In genomic region chr6:40897390-40898003, GRCh38 we compare ENCODE assay signal across 1 cellular context.
TF ChIP-seq lines count a peak whose summit lies in the region.

No MANE protein-coding gene starts in this region.

TF ChIP-seq in HepG2, 621 proteins besides CTCF, POLR2A, EP300 and RAD21 (continued from another document and continues in another):
- TF ChIP-seq ATF3 (CRISPR knock-in tag; IDR thresholded peaks at IDR 0.05): no peak
- TF ChIP-seq, protein P1, sequence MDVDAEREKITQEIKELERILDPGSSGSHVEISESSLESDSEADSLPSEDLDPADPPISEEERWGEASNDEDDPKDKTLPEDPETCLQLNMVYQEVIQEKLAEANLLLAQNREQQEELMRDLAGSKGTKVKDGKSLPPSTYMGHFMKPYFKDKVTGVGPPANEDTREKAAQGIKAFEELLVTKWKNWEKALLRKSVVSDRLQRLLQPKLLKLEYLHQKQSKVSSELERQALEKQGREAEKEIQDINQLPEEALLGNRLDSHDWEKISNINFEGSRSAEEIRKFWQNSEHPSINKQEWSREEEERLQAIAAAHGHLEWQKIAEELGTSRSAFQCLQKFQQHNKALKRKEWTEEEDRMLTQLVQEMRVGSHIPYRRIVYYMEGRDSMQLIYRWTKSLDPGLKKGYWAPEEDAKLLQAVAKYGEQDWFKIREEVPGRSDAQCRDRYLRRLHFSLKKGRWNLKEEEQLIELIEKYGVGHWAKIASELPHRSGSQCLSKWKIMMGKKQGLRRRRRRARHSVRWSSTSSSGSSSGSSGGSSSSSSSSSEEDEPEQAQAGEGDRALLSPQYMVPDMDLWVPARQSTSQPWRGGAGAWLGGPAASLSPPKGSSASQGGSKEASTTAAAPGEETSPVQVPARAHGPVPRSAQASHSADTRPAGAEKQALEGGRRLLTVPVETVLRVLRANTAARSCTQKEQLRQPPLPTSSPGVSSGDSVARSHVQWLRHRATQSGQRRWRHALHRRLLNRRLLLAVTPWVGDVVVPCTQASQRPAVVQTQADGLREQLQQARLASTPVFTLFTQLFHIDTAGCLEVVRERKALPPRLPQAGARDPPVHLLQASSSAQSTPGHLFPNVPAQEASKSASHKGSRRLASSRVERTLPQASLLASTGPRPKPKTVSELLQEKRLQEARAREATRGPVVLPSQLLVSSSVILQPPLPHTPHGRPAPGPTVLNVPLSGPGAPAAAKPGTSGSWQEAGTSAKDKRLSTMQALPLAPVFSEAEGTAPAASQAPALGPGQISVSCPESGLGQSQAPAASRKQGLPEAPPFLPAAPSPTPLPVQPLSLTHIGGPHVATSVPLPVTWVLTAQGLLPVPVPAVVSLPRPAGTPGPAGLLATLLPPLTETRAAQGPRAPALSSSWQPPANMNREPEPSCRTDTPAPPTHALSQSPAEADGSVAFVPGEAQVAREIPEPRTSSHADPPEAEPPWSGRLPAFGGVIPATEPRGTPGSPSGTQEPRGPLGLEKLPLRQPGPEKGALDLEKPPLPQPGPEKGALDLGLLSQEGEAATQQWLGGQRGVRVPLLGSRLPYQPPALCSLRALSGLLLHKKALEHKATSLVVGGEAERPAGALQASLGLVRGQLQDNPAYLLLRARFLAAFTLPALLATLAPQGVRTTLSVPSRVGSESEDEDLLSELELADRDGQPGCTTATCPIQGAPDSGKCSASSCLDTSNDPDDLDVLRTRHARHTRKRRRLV (CRISPR knock-in tag; IDR thresholded peaks at IDR 0.05): no peak
- TF ChIP-seq ZNF597 (CRISPR knock-in tag; IDR thresholded peaks at IDR 0.05): no peak
- no peak for TF ChIP-seq ZFP90 (CRISPR knock-in tag; IDR thresholded peaks at IDR 0.05; ENCODE audit: borderline replicate concordance)
- TF ChIP-seq RORA (CRISPR knock-in tag; IDR thresholded peaks at IDR 0.05): no peak
- TF ChIP-seq AGO1 (IDR thresholded peaks at IDR 0.05; ENCODE audit: low read depth, low read length, poor library complexity, severe bottlenecking): no peak
- TF ChIP-seq REPIN1 (CRISPR knock-in tag; IDR thresholded peaks at IDR 0.05; ENCODE audit: borderline replicate concordance, low read depth): no peak; the same call in 1 of the 2 replicates
- peak; percentile 53; the same call in 1 of the 2 replicates for TF ChIP-seq ZNF687 (CRISPR knock-in tag; IDR thresholded peaks at IDR 0.05)
- TF ChIP-seq MXD3 (CRISPR knock-in tag; IDR thresholded peaks at IDR 0.05): no peak
- no peak for TF ChIP-seq NFYB (CRISPR knock-in tag; IDR thresholded peaks at IDR 0.05)
- TF ChIP-seq ZNF749 (CRISPR knock-in tag; IDR thresholded peaks at IDR 0.05; ENCODE audit: borderline replicate concordance): no peak
- TF ChIP-seq FOXP1 (IDR thresholded peaks at IDR 0.05): no peak
- peak; percentile 71 for TF ChIP-seq FOXP1 (CRISPR knock-in tag; IDR thresholded peaks at IDR 0.05)
- TF ChIP-seq EED (CRISPR knock-in tag; IDR thresholded peaks at IDR 0.05): no peak
- TF ChIP-seq KDM6A (CRISPR knock-in tag; IDR thresholded peaks at IDR 0.05; ENCODE audit: low read depth): no peak
- TF ChIP-seq ZFP37 (CRISPR knock-in tag; IDR thresholded peaks at IDR 0.05; ENCODE audit: borderline replicate concordance): no peak
- peak; percentile 83 for TF ChIP-seq FOXO1 (CRISPR knock-in tag; IDR thresholded peaks at IDR 0.05)
- no peak for TF ChIP-seq NBN (conservative IDR thresholded peaks at IDR 0.05)
- peak; percentile 54; the same call in 1 of the 2 replicates for TF ChIP-seq ZNF331 (CRISPR knock-in tag; IDR thresholded peaks at IDR 0.05)
- TF ChIP-seq, protein P2, sequence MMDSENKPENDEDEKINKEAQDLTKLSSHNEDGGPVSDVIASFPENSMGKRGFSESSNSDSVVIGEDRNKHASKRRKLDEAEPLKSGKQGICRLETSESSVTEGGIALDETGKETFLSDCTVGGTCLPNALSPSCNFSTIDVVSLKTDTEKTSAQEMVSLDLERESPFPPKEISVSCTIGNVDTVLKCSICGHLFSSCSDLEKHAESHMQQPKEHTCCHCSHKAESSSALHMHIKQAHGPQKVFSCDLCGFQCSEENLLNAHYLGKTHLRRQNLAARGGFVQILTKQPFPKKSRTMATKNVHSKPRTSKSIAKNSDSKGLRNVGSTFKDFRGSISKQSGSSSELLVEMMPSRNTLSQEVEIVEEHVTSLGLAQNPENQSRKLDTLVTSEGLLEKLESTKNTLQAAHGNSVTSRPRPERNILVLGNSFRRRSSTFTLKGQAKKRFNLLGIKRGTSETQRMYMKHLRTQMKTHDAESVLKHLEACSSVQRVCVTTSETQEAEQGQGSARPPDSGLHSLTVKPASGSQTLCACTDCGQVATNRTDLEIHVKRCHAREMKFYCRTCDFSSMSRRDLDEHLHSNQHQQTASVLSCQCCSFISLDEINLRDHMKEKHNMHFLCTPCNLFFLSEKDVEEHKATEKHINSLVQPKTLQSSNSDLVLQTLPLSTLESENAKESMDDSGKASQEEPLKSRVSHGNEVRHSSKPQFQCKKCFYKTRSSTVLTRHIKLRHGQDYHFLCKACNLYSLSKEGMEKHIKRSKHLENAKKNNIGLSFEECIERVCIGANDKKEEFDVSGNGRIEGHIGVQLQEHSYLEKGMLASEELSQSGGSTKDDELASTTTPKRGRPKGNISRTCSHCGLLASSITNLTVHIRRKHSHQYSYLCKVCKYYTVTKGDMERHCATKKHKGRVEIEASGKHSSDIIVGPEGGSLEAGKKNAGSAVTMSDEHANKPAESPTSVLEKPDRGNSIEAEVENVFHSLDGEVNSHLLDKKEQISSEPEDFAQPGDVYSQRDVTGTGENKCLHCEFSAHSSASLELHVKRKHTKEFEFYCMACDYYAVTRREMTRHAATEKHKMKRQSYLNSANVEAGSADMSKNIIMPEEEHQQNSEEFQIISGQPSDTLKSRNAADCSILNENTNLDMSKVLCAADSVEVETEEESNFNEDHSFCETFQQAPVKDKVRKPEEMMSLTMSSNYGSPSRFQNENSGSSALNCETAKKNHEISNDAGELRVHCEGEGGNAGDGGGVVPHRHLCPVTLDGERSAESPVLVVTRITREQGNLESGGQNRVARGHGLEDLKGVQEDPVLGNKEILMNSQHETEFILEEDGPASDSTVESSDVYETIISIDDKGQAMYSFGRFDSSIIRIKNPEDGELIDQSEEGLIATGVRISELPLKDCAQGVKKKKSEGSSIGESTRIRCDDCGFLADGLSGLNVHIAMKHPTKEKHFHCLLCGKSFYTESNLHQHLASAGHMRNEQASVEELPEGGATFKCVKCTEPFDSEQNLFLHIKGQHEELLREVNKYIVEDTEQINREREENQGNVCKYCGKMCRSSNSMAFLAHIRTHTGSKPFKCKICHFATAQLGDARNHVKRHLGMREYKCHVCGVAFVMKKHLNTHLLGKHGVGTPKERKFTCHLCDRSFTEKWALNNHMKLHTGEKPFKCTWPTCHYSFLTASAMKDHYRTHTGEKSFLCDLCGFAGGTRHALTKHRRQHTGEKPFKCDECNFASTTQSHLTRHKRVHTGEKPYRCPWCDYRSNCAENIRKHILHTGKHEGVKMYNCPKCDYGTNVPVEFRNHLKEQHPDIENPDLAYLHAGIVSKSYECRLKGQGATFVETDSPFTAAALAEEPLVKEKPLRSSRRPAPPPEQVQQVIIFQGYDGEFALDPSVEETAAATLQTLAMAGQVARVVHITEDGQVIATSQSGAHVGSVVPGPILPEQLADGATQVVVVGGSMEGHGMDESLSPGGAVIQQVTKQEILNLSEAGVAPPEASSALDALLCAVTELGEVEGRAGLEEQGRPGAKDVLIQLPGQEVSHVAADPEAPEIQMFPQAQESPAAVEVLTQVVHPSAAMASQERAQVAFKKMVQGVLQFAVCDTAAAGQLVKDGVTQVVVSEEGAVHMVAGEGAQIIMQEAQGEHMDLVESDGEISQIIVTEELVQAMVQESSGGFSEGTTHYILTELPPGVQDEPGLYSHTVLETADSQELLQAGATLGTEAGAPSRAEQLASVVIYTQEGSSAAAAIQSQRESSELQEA (CRISPR knock-in tag; IDR thresholded peaks at IDR 0.05; ENCODE audit: not compliant biosample characterization): no peak
- TF ChIP-seq ZNF552 (CRISPR knock-in tag; IDR thresholded peaks at IDR 0.05; ENCODE audit: borderline replicate concordance): no peak
- TF ChIP-seq ZNF160 (CRISPR knock-in tag; IDR thresholded peaks at IDR 0.05): no peak
- TF ChIP-seq, protein P3, sequence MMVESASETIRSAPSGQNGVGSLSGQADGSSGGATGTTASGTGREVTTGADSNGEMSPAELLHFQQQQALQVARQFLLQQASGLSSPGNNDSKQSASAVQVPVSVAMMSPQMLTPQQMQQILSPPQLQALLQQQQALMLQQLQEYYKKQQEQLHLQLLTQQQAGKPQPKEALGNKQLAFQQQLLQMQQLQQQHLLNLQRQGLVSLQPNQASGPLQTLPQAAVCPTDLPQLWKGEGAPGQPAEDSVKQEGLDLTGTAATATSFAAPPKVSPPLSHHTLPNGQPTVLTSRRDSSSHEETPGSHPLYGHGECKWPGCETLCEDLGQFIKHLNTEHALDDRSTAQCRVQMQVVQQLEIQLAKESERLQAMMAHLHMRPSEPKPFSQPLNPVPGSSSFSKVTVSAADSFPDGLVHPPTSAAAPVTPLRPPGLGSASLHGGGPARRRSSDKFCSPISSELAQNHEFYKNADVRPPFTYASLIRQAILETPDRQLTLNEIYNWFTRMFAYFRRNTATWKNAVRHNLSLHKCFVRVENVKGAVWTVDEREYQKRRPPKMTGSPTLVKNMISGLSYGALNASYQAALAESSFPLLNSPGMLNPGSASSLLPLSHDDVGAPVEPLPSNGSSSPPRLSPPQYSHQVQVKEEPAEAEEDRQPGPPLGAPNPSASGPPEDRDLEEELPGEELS (CRISPR knock-in tag; IDR thresholded peaks at IDR 0.05): peak; percentile 82
- peak; percentile 89 for TF ChIP-seq FOXA3 (CRISPR knock-in tag; IDR thresholded peaks at IDR 0.05)
- peak; percentile 58; the same call in 1 of the 2 replicates for TF ChIP-seq MYC (CRISPR knock-in tag; IDR thresholded peaks at IDR 0.05; ENCODE audit: borderline replicate concordance)
- no peak for TF ChIP-seq HNRNPUL1 (IDR thresholded peaks at IDR 0.05; ENCODE audit: low read depth, low read length)
- no peak for TF ChIP-seq ZBTB42 (CRISPR knock-in tag; IDR thresholded peaks at IDR 0.05)
- TF ChIP-seq ZNF883 (CRISPR knock-in tag; IDR thresholded peaks at IDR 0.05; ENCODE audit: not compliant biosample characterization): no peak
- no peak for TF ChIP-seq ATRX (CRISPR knock-in tag; IDR thresholded peaks at IDR 0.05; ENCODE audit: borderline replicate concordance)
- no peak for TF ChIP-seq HDAC1 (CRISPR knock-in tag; IDR thresholded peaks at IDR 0.05)
- TF ChIP-seq SOX13 (IDR thresholded peaks at IDR 0.05): no peak
- TF ChIP-seq SOX13 (CRISPR knock-in tag; conservative IDR thresholded peaks at IDR 0.05 in 1 of 2, IDR thresholded peaks at IDR 0.05 in 1 of 2): peak in 1 of 2 experiments; percentile 82; a peak in 2 of 4 replicates
- TF ChIP-seq ZNF570 (CRISPR knock-in tag; IDR thresholded peaks at IDR 0.05; ENCODE audit: borderline replicate concordance): no peak
- TF ChIP-seq CSRNP2 (CRISPR knock-in tag; conservative IDR thresholded peaks at IDR 0.05; ENCODE audit: low read depth): no peak
- no peak; the same call in 1 of the 2 replicates for TF ChIP-seq HOXA3 (CRISPR knock-in tag; IDR thresholded peaks at IDR 0.05)
